In genomic region chr12:92511776-92512175, GRCh38 we compare ENCODE assay signal across 23 cellular contexts.
A peak's percentile ranks its signal among the peaks of the same experiment; 100 is the strongest.
DNase-seq lines count a peak whose midpoint lies in the region; FAIRE-seq and TF ChIP-seq lines count a peak whose summit lies in the region.
"Had no signal": no experiment of that assay in that cellular context is flagged by ENCODE, and none has a peak within 500 bp of the region (broad histone marks: within the 10 kb centered on the region; RNA-seq: fewer than 3 reads in every experiment).

No MANE protein-coding gene starts in this region.

- 78 to 85% methylated on average over 5 of the region's 5 CpGs for WGBS in thyroid gland, 2 donors

- peaks cover 0 to 5% (median 2%) of the 10 kb centered on the region in 7 donors for H3K9me3 Mint-ChIP-seq in CD14-positive monocyte
- H3K9me3 Mint-ChIP-seq in dendritic cell treated with granulocyte-macrophage colony-stimulating factor and Interleukin-4, amounts not matched to agents 40 ng/mL and 50 ng/mL, for 4 days: no peaks in the 10 kb centered on the region

- no peaks in the 10 kb centered on the region for H3K36me3 Mint-ChIP-seq in CD14-positive monocyte
- no peaks in the 10 kb centered on the region for H3K36me3 Mint-ChIP-seq in dendritic cell treated with granulocyte-macrophage colony-stimulating factor and Interleukin-4, amounts not matched to agents 40 ng/mL and 50 ng/mL, for 4 days (ENCODE audit: low read depth)
- H3K36me3 Mint-ChIP-seq: CD4-positive, CD25-positive, alpha-beta regulatory T cell had no signal

- peaks cover 33% of the 10 kb centered on the region for H3K4me1 Mint-ChIP-seq in CD14-positive monocyte
- H3K4me1 Mint-ChIP-seq in dendritic cell treated with granulocyte-macrophage colony-stimulating factor and Interleukin-4, amounts not matched to agents 40 ng/mL and 50 ng/mL, for 4 days (ENCODE audit: low read depth): peaks cover 33% of the 10 kb centered on the region

- intact Hi-C loops in CD14-positive monocyte (cut with micrococcal nuclease): no loop called here
- intact Hi-C loops in dendritic cell treated with granulocyte-macrophage colony-stimulating factor and Interleukin-4, amounts not matched to agents 40 ng/mL and 50 ng/mL, for 4 days (cut with micrococcal nuclease): no loop called here
- intact Hi-C loops in thyroid gland (cut with DNase I): no loop called here
- intact Hi-C loops in ascending aorta (cut with DNase I): no loop called here

- H3K9me3 ChIP-seq in thyroid gland: no peaks in the 10 kb centered on the region
- H3K9me3 ChIP-seq in ascending aorta: no peaks in the 10 kb centered on the region
- H3K9me3 ChIP-seq: BE2C, SJSA1 had no signal

- POLR2A ChIA-PET in HEK293T (lab: Yijun Ruan, JAX): no interaction called here

- peaks cover 0 to 3% (median 0%) of the 10 kb centered on the region in 3 donors for H3K27me3 Mint-ChIP-seq in CD14-positive monocyte (ENCODE audit: low read depth in 3 of 3)
- no peaks in the 10 kb centered on the region for H3K27me3 Mint-ChIP-seq in dendritic cell treated with granulocyte-macrophage colony-stimulating factor and Interleukin-4, amounts not matched to agents 40 ng/mL and 50 ng/mL, for 4 days
- H3K27me3 Mint-ChIP-seq: CD4-positive, CD25-positive, alpha-beta regulatory T cell had no signal

- H3K27ac Mint-ChIP-seq in CD14-positive monocyte: peak overlapping the region; percentile 71 to 90 (median 78)
- H3K27ac Mint-ChIP-seq in dendritic cell treated with granulocyte-macrophage colony-stimulating factor and Interleukin-4, amounts not matched to agents 40 ng/mL and 50 ng/mL, for 4 days: peak overlapping the region; percentile 50
- H3K27ac Mint-ChIP-seq: CD4-positive, CD25-positive, alpha-beta regulatory T cell had no signal

- no peaks in the 10 kb centered on the region for H3K36me3 ChIP-seq in thyroid gland
- no peaks in the 10 kb centered on the region for H3K36me3 ChIP-seq in ascending aorta
- H3K36me3 ChIP-seq: BE2C, SJSA1 had no signal

- DNase-seq in CD14-positive monocyte (ENCODE audit: low spot score) (no peak), GM12892 (ENCODE audit: insufficient read length) (no peak), pons (ENCODE audit: low spot score) (peak; percentile 58), HEK293T (ENCODE audit: extremely low spot score) (no peak), thyroid gland (no peak), ascending aorta (ENCODE audit: low spot score in 2 of 2) (no peak)
- DNase-seq: BE2C; CD4-positive, CD25-positive, alpha-beta regulatory T cell; DMS153; DND-41; Kasumi-1; NCI-H1092; NCI-H1417 treated with DMSO at 0.1 percent for 48 hours; NCI-H1694 treated with DMSO at 0.1 percent for 48 hours; NCI-H2081; NCI-H2227 treated with DMSO at 0.1 percent for 48 hours; NCI-H526 treated with DMSO at 0.1 percent for 48 hours; PC-3 had no signal

- H3K4me3 Mint-ChIP-seq in CD14-positive monocyte: peak overlapping the region in 1 of 2 donors; percentile 14
- peak overlapping the region; percentile 9 for H3K4me3 Mint-ChIP-seq in dendritic cell treated with granulocyte-macrophage colony-stimulating factor and Interleukin-4, amounts not matched to agents 40 ng/mL and 50 ng/mL, for 4 days
- H3K4me3 Mint-ChIP-seq: CD4-positive, CD25-positive, alpha-beta regulatory T cell had no signal

- H3K27ac ChIP-seq in thyroid gland (no peak overlapping the region), ascending aorta (no peak overlapping the region)
- H3K27ac ChIP-seq: SJSA1 had no signal

- peak; percentile 36 for FAIRE-seq in GM12892 (lab: Jason Lieb, UNC)
- FAIRE-seq: H1, HTR-8/SVneo, K562 had no signal

- CTCF ChIA-PET in HEK293T (lab: Yijun Ruan, JAX): interaction anchor here (0.7 kb wide), 1 partner anchor 212 kb away, joined by 3 read pairs; no protein-coding TSS in a partner anchor

- H3K4me3 ChIP-seq in thyroid gland (replicated peaks in 1 of 3) (no peak overlapping the region), ascending aorta (no peak overlapping the region)
- H3K4me3 ChIP-seq: K562, SJSA1 had no signal

- TF ChIP-seq CTCF in CD14-positive monocyte (IDR thresholded peaks at IDR 0.05): no peak
- TF ChIP-seq CTCF in thyroid gland (IDR thresholded peaks at IDR 0.05): no peak
- no peak for TF ChIP-seq CTCF in ascending aorta (IDR thresholded peaks at IDR 0.05)

- H3K4me1 ChIP-seq in thyroid gland (peaks cover 2% of the 10 kb centered on the region in 2 donors), ascending aorta (peaks cover 0 to 7% of the 10 kb centered on the region in 2 donors)
- H3K4me1 ChIP-seq: BE2C, SJSA1 had no signal

- TF ChIP-seq POLR2A in GM12892 (IDR thresholded peaks at IDR 0.05; ENCODE audit: low read depth, low read length) (no peak), thyroid gland (IDR thresholded peaks at IDR 0.05) (no peak)

- H3K27me3 ChIP-seq in thyroid gland (no peaks in the 10 kb centered on the region), ascending aorta (no peaks in the 10 kb centered on the region)
- H3K27me3 ChIP-seq: BE2C, SJSA1 had no signal

TF ChIP-seq in HEK293T, 16 proteins besides CTCF, POLR2A, EP300 and RAD21:
- TF ChIP-seq FOXK2 (IDR thresholded peaks at IDR 0.05): no peak
- TF ChIP-seq, protein P1, sequence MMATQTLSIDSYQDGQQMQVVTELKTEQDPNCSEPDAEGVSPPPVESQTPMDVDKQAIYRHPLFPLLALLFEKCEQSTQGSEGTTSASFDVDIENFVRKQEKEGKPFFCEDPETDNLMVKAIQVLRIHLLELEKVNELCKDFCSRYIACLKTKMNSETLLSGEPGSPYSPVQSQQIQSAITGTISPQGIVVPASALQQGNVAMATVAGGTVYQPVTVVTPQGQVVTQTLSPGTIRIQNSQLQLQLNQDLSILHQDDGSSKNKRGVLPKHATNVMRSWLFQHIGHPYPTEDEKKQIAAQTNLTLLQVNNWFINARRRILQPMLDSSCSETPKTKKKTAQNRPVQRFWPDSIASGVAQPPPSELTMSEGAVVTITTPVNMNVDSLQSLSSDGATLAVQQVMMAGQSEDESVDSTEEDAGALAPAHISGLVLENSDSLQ (IDR thresholded peaks at IDR 0.05): no peak
- no peak for TF ChIP-seq SP1 (IDR thresholded peaks at IDR 0.05)
- TF ChIP-seq ARNT (IDR thresholded peaks at IDR 0.05): no peak
- no peak for TF ChIP-seq BHLHE40 (IDR thresholded peaks at IDR 0.05; ENCODE audit: borderline replicate concordance)
- TF ChIP-seq HDGF (IDR thresholded peaks at IDR 0.05; ENCODE audit: borderline replicate concordance): no peak
- TF ChIP-seq ZNF384 (IDR thresholded peaks at IDR 0.05): no peak
- no peak for TF ChIP-seq LEF1 (IDR thresholded peaks at IDR 0.05; ENCODE audit: borderline replicate concordance)
- TF ChIP-seq FOXA1 (IDR thresholded peaks at IDR 0.05): no peak
- TF ChIP-seq L3MBTL2 (conservative IDR thresholded peaks at IDR 0.05): no peak
- no peak for TF ChIP-seq SUZ12 (IDR thresholded peaks at IDR 0.05)
